1 cellular context compared by ENCODE assay signal in the genomic region with DNA sequence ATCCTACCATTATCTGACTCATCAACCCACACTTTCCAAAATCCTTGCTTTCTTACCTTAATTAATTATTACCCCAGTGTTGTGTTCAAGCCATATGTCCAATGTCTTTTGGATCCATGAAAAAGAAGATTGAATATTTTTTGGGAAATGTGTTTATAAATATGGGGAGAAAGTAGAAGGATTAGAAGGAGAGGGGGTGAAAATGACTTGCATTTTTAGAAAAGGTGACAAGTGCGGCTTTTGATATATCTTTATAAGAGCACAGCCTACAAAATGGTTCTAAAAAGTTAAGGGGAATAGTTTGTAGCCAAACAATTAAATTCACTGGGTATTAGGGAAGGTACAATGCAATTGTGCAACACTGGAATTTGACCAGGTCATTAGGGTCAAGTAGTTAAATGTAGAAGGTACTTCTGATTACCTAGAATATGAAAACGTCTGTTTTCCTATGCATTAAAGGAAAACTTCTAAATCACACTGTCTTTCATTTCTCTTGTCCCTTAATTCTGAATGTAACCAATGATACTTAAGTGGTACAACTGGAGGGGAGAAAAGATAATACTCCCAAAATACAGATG.
TF ChIP-seq lines count a peak whose summit lies in the region.

No MANE protein-coding gene starts in this region.

TF ChIP-seq in H1, 55 proteins besides CTCF, POLR2A, EP300 and RAD21 (continued from another document):
- no peak for TF ChIP-seq GTF2F1 (IDR thresholded peaks at IDR 0.05; ENCODE audit: borderline replicate concordance, low read depth, low read length)
- 0 out of 2 replicates have a peak, but pooled peaks have one; percentile 4 for TF ChIP-seq CEBPB (IDR thresholded peaks at IDR 0.05; ENCODE audit: low read depth, low read length)
- TF ChIP-seq CTBP2 (IDR thresholded peaks at IDR 0.05; ENCODE audit: borderline replicate concordance, insufficient read depth, insufficient read length, low read length), result no peak
TF ChIP-seq in H1: peak in this region for 1.
